9 cellular contexts compared by ENCODE assay signal in genomic region chr7:85160223-85160622, GRCh38. TPM values are rescaled to one million over a fixed set of nuclear protein-coding genes. Genes with fewer than 3 reads are reported as not detected.
DNase-seq lines count a peak whose midpoint lies in the region; ATAC-seq lines count a peak whose summit lies in the region.
"Had no signal": no experiment of that assay in that cellular context is flagged by ENCODE, and none has a peak within 500 bp of the region (broad histone marks: within the 10 kb centered on the region; RNA-seq: fewer than 3 reads in every experiment).

No MANE protein-coding gene starts in this region.

- no peak for DNase-seq in stimulated activated naive CD4-positive, alpha-beta T cell (lab: John Stamatoyannopoulos, UW)
- DNase-seq in HUDEP-2 (lab: John Stamatoyannopoulos, UW; ENCODE audit: unreplicated experiment in 76 of 76) (no peak), NCI-H187 (lab: John Stamatoyannopoulos, UW) (no peak), cerebellar nuclear complex (lab: John Stamatoyannopoulos, UW) (no peak)
- DNase-seq: SHP77 had no signal

- ATAC-seq in GM18508 (IDR thresholded peaks at IDR 0.05; ENCODE audit: insufficient read depth, unreplicated experiment) (peak; percentile 90), GM21717 (IDR thresholded peaks at IDR 0.05; ENCODE audit: unreplicated experiment) (peak; percentile 92), HG03565 (IDR thresholded peaks at IDR 0.05; ENCODE audit: unreplicated experiment) (peak; percentile 85), esophagus mucosa (peak; percentile 28)

RNA-seq across cellular contexts. Expression of gene SEMA3D, which starts 26.6 kb away (rescaled TPM):
- total RNA-seq in esophagus mucosa = 0.16 TPM

Comparison
In these comparisons a context has a peak if more than half of its experiments do, and no peak if none do; other contexts are left out.
1. ATAC-seq: peak in every context shown above with its lines; median percentile 92 in GM21717; 90 in GM18508; 85 in HG03565; 28 in esophagus mucosa.